In genomic region chr2:172488556-172488955, GRCh38 we compare ENCODE assay signal across 25 cellular contexts.
DNase-seq lines count a peak whose midpoint lies in the region; ATAC-seq, FAIRE-seq and TF ChIP-seq lines count a peak whose summit lies in the region.
"Had no signal": no experiment of that assay in that cellular context is flagged by ENCODE, and none has a peak within 500 bp of the region (broad histone marks: within the 10 kb centered on the region; RNA-seq: fewer than 3 reads in every experiment).

No MANE protein-coding gene starts in this region.

- H3K79me2 ChIP-seq in HepG2 (ENCODE audit: insufficient read depth, low read length): no peaks in the 10 kb centered on the region

- H3K9ac ChIP-seq in HepG2 (ENCODE audit: insufficient read depth, low read depth, low read length): no peak overlapping the region
- H3K9ac ChIP-seq: SK-N-SH had no signal

- peak; percentile 42; the same call in 1 of the 2 replicates for TF ChIP-seq CTCF in HepG2 (CRISPR knock-in tag; IDR thresholded peaks at IDR 0.05)
- no peak for TF ChIP-seq CTCF in right lobe of liver (IDR thresholded peaks at IDR 0.05)
- TF ChIP-seq CTCF in WERI-Rb-1 (IDR thresholded peaks at IDR 0.05; ENCODE audit: low read depth, low read length): no peak

- H3K4me1 ChIP-seq in HepG2 (ENCODE audit: insufficient read depth, low read length) (peaks cover 15% of the 10 kb centered on the region), right lobe of liver (no peaks in the 10 kb centered on the region)
- peaks cover 0 to 57% of the 10 kb centered on the region in 2 donors for H3K4me1 ChIP-seq in naive thymus-derived CD4-positive, alpha-beta T cell (ENCODE audit: control insufficient read depth in 2 of 2, insufficient read depth in 2 of 2, low read length in 2 of 2)
- H3K4me1 ChIP-seq: Caco-2 had no signal

- DNase-seq in HepG2 (ENCODE audit: low spot score) (peak; percentile 70), right lobe of liver (no peak), T-cell (no peak), NOMO-1 treated with DMSO at 0.1 percent for 48 hours (lab: John Stamatoyannopoulos, UW; ENCODE audit: unreplicated experiment) (no peak), T1000 (lab: John Stamatoyannopoulos, UW) (no peak), WERI-Rb-1 (no peak)
- DNase-seq in naive thymus-derived CD4-positive, alpha-beta T cell: no peak
- DNase-seq: Caco-2; CD4-positive, alpha-beta memory T cell; DMS 273 treated with DMSO at 0.1 percent for 48 hours; DMS79; EL; GDM1; GOT3; HCEC 1CT; KG1; NCI-H1048; NCI-H1694; NCI-H2029 treated with DMSO at 0.1 percent for 48 hours; NCI-H2227 treated with DMSO at 0.1 percent for 48 hours; NCI-H526 treated with DMSO at 0.1 percent for 48 hours; SK-N-SH had no signal

- ATAC-seq in HepG2: peak; percentile 97
- ATAC-seq in right lobe of liver: no peak
- no peak for ATAC-seq in T-cell (replicated peaks in 1 of 4)
- no peak for ATAC-seq in naive thymus-derived CD4-positive, alpha-beta T cell
- ATAC-seq: GM12878 had no signal

- H3K27ac ChIP-seq in HepG2 (ENCODE audit: extremely low read length, insufficient read depth, low read length) (peak overlapping the region; percentile 30), right lobe of liver (no peak overlapping the region), WERI-Rb-1 (no peak overlapping the region)
- peak overlapping the region; percentile 2 for H3K27ac ChIP-seq in naive thymus-derived CD4-positive, alpha-beta T cell (ENCODE audit: low read depth, low read length)

- H3K36me3 ChIP-seq in HepG2 (replicated peaks in 1 of 2; ENCODE audit: control insufficient read depth in 1 of 2, insufficient read depth in 2 of 2, low read length in 2 of 2) (peaks cover 17 to 85% of the 10 kb centered on the region in 2 experiments), right lobe of liver (peaks cover 0 to 27% (median 3%) of the 10 kb centered on the region in 4 donors), WERI-Rb-1 (no peaks in the 10 kb centered on the region)
- H3K36me3 ChIP-seq in naive thymus-derived CD4-positive, alpha-beta T cell (ENCODE audit: control insufficient read depth in 2 of 3, insufficient read depth in 3 of 3, low read length in 3 of 3): peaks cover 16 to 76% (median 17%) of the 10 kb centered on the region in 3 experiments

- H3K36me3 Mint-ChIP-seq in T-cell: peaks cover 76% of the 10 kb centered on the region
- peaks cover 36 to 83% (median 66%) of the 10 kb centered on the region in 5 donors for H3K36me3 Mint-ChIP-seq in naive thymus-derived CD4-positive, alpha-beta T cell

- no peak overlapping the region for H3K4me2 ChIP-seq in HepG2 (ENCODE audit: low read depth, low read length)
- H3K4me2 ChIP-seq: SK-N-SH had no signal

- H3K27me3 Mint-ChIP-seq in T-cell: no peaks in the 10 kb centered on the region
- no peaks in the 10 kb centered on the region for H3K27me3 Mint-ChIP-seq in naive thymus-derived CD4-positive, alpha-beta T cell
- H3K27me3 Mint-ChIP-seq: CD4-positive, alpha-beta memory T cell had no signal

- H2AFZ ChIP-seq in HepG2 (ENCODE audit: low read length): no peak overlapping the region

- H4K20me1 ChIP-seq in HepG2 (ENCODE audit: insufficient read depth, low read length): no peaks in the 10 kb centered on the region

- H3K4me3 ChIP-seq in HepG2 (replicated peaks in 1 of 3; ENCODE audit: insufficient read depth in 1 of 3, low read depth in 2 of 3, low read length in 3 of 3) (no peak overlapping the region), right lobe of liver (no peak overlapping the region), WERI-Rb-1 (ENCODE audit: low read depth, low read length) (no peak overlapping the region)
- H3K4me3 ChIP-seq in naive thymus-derived CD4-positive, alpha-beta T cell (ENCODE audit: low read length): no peak overlapping the region
- H3K4me3 ChIP-seq: GM12878 had no signal

- CTCF ChIA-PET in HepG2 (lab: Yijun Ruan, JAX; ENCODE audit: low intra/inter-chr PET ratio, low total read pairs): no interaction called here
- CTCF ChIA-PET in T-cell (lab: Charles Lee): interaction anchor here in 1 of 2 donors (1.0 kb wide), 1 partner anchor 27 kb away, joined by 3 read pairs; no protein-coding TSS in a partner anchor
- CTCF ChIA-PET in naive thymus-derived CD4-positive, alpha-beta T cell (lab: Charles Lee): interaction anchor here (0.6 to 1.1 kb wide), 4 partner anchors 9 to 317 kb away, joined by 3 to 4 read pairs (median 4); no protein-coding TSS in a partner anchor

- TF ChIP-seq RAD21 in HepG2 (CRISPR knock-in tag; IDR thresholded peaks at IDR 0.05): no peak

- POLR2A ChIA-PET in HepG2 (lab: Yijun Ruan, JAX): no interaction called here
- POLR2A ChIA-PET in T-cell (lab: Charles Lee): no interaction called here
- POLR2A ChIA-PET in naive thymus-derived CD4-positive, alpha-beta T cell (lab: Charles Lee): interaction anchor here (0.6 kb wide), 2 partner anchors 66 to 447 kb away, joined by 3 read pairs; no protein-coding TSS in a partner anchor

- H3K9me3 ChIP-seq in HepG2 (ENCODE audit: low read length) (no peaks in the 10 kb centered on the region), right lobe of liver (no peaks in the 10 kb centered on the region), WERI-Rb-1 (ENCODE audit: severe bottlenecking) (no peaks in the 10 kb centered on the region)
- no peaks in the 10 kb centered on the region for H3K9me3 ChIP-seq in naive thymus-derived CD4-positive, alpha-beta T cell (ENCODE audit: control insufficient read depth in 2 of 3, low read length in 3 of 3)
- H3K9me3 ChIP-seq: Caco-2, SK-N-SH had no signal

- no TSS peak for BruUV-seq in HepG2 (replicated peaks; lab: Mats Ljungman, UMichigan)

- in situ Hi-C loops in HepG2 (cut with HindIII; ENCODE audit: extremely low pct_ligation_motif_present, low pct_unique_long_range_greater_than_20kb): no loop called here

- H3K9me3 Mint-ChIP-seq in T-cell: no peaks in the 10 kb centered on the region
- no peaks in the 10 kb centered on the region for H3K9me3 Mint-ChIP-seq in naive thymus-derived CD4-positive, alpha-beta T cell
- H3K9me3 Mint-ChIP-seq: CD4-positive, alpha-beta memory T cell had no signal

- TF ChIP-seq POLR2A in HepG2 (IDR thresholded peaks at IDR 0.05; ENCODE audit: insufficient read depth in 1 of 2, low read depth in 2 of 2, low read length in 2 of 2) (no peak), right lobe of liver (IDR thresholded peaks at IDR 0.05) (no peak)

- H3K4me1 Mint-ChIP-seq in T-cell: peaks cover 62 to 73% (median 65%) of the 10 kb centered on the region in 3 donors
- H3K4me1 Mint-ChIP-seq in naive thymus-derived CD4-positive, alpha-beta T cell: peaks cover 15 to 91% (median 75%) of the 10 kb centered on the region in 7 donors

- TF ChIP-seq EP300 in HepG2 (IDR thresholded peaks at IDR 0.05; ENCODE audit: low read depth in 2 of 2, low read length in 2 of 2): no peak
- no peak for TF ChIP-seq EP300 in HepG2 (CRISPR knock-in tag; IDR thresholded peaks at IDR 0.05; ENCODE audit: borderline replicate concordance)

- intact Hi-C loops in HepG2 (cut with micrococcal nuclease; ENCODE audit: unreplicated experiment) (no loop called here), right lobe of liver (cut with DNase I) (no loop called here)
- intact Hi-C loops in naive thymus-derived CD4-positive, alpha-beta T cell (cut with micrococcal nuclease): no loop called here

- 83% methylated on average over 3 of the region's 3 CpGs for WGBS in HepG2 (ENCODE audit: low lambda C conversion rate)
- 100% methylated on average over 3 of the region's 3 CpGs for WGBS in right lobe of liver (ENCODE audit: insufficient coverage, low coverage, low lambda C conversion rate, missing lambda C conversion rate)

- H3K27ac Mint-ChIP-seq in T-cell: peak overlapping the region; percentile 78 to 97
- peak overlapping the region in 8 of 9 donors; percentile 41 to 99 (median 96) for H3K27ac Mint-ChIP-seq in naive thymus-derived CD4-positive, alpha-beta T cell

- no peak overlapping the region for H3K4me3 Mint-ChIP-seq in T-cell
- no peak overlapping the region for H3K4me3 Mint-ChIP-seq in naive thymus-derived CD4-positive, alpha-beta T cell
- H3K4me3 Mint-ChIP-seq: CD4-positive, alpha-beta memory T cell had no signal

- peak; percentile 23 for FAIRE-seq in HepG2 (lab: Jason Lieb, UNC)
- FAIRE-seq: GM12878, HTR-8/SVneo, RCC 7860 had no signal

- no peaks in the 10 kb centered on the region for H3K27me3 ChIP-seq in HepG2 (ENCODE audit: control insufficient read depth in 1 of 2, insufficient read depth in 2 of 2, low read length in 2 of 2)
- H3K27me3 ChIP-seq in right lobe of liver: no peaks in the 10 kb centered on the region
- no peaks in the 10 kb centered on the region for H3K27me3 ChIP-seq in naive thymus-derived CD4-positive, alpha-beta T cell (ENCODE audit: control insufficient read depth in 2 of 2, insufficient read depth in 2 of 2, low read length in 2 of 2)
- no peaks in the 10 kb centered on the region for H3K27me3 ChIP-seq in WERI-Rb-1 (ENCODE audit: insufficient read depth, low read depth, severe bottlenecking)

TF ChIP-seq in HepG2, 621 proteins besides CTCF, POLR2A, EP300 and RAD21 (continues in another document):
- TF ChIP-seq ARNT2 (CRISPR knock-in tag; IDR thresholded peaks at IDR 0.05; ENCODE audit: low read depth) (no peak), ZBTB38 (CRISPR knock-in tag; IDR thresholded peaks at IDR 0.05) (no peak), BCL6 (CRISPR knock-in tag; IDR thresholded peaks at IDR 0.05) (no peak), ZFY (CRISPR knock-in tag; IDR thresholded peaks at IDR 0.05) (no peak), NFKB2 (CRISPR knock-in tag; IDR thresholded peaks at IDR 0.05; ENCODE audit: borderline replicate concordance) (no peak), DBP (CRISPR knock-in tag; IDR thresholded peaks at IDR 0.05; ENCODE audit: not compliant biosample characterization) (no peak), ZFP1 (CRISPR knock-in tag; IDR thresholded peaks at IDR 0.05) (no peak)
- TF ChIP-seq, protein P1, sequence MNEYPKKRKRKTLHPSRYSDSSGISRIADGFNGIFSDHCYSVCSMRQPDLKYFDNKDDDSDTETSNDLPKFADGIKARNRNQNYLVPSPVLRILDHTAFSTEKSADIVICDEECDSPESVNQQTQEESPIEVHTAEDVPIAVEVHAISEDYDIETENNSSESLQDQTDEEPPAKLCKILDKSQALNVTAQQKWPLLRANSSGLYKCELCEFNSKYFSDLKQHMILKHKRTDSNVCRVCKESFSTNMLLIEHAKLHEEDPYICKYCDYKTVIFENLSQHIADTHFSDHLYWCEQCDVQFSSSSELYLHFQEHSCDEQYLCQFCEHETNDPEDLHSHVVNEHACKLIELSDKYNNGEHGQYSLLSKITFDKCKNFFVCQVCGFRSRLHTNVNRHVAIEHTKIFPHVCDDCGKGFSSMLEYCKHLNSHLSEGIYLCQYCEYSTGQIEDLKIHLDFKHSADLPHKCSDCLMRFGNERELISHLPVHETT (CRISPR knock-in tag; conservative IDR thresholded peaks at IDR 0.05): no peak

Comparison
In these comparisons a context has a peak if more than half of its experiments do, and no peak if none do; other contexts are left out.
1. H3K27ac ChIP-seq: peak in HepG2 (single experiment) and naive thymus-derived CD4-positive, alpha-beta T cell (single experiment); none in right lobe of liver (0 of 3) and WERI-Rb-1 (single experiment).